Comparison of ENCODE assay signal across 1 cellular context in the genomic region with DNA sequence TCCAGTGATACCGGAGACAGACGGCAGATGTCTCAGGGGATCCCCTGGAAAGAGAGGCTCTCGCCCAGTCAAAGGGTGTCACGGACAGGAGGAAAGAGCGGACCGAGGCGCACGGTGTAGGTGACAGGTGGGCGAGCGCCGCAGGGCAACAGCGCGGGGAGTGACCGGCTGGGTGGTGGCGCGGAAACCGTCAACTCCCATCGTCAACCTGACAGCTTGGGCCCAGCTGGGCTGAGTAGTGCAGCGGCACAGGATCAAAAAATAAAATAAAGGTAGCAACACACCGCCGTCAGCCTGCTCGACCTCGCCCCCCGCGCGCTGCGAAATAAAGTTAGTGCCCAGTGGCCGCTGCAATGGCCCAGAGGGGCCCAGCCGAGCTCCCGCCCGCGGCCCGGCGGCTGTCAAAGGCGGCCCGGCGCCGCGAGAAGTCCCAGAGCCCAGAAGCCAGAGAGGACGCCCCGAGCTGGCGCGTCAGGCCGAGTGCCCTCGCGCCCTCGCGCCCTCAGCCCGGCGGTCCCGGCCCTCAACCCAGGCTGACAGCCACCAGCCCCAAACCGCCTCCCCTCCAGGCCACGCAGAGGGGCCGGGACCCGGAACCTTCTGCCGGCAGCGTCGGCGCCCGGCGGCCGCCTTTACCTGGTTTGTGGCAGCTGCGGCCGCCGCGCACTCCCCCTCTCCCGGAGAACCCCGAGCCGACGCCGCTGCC.
TF ChIP-seq lines count a peak whose summit lies in the region.

A gene with protein sequence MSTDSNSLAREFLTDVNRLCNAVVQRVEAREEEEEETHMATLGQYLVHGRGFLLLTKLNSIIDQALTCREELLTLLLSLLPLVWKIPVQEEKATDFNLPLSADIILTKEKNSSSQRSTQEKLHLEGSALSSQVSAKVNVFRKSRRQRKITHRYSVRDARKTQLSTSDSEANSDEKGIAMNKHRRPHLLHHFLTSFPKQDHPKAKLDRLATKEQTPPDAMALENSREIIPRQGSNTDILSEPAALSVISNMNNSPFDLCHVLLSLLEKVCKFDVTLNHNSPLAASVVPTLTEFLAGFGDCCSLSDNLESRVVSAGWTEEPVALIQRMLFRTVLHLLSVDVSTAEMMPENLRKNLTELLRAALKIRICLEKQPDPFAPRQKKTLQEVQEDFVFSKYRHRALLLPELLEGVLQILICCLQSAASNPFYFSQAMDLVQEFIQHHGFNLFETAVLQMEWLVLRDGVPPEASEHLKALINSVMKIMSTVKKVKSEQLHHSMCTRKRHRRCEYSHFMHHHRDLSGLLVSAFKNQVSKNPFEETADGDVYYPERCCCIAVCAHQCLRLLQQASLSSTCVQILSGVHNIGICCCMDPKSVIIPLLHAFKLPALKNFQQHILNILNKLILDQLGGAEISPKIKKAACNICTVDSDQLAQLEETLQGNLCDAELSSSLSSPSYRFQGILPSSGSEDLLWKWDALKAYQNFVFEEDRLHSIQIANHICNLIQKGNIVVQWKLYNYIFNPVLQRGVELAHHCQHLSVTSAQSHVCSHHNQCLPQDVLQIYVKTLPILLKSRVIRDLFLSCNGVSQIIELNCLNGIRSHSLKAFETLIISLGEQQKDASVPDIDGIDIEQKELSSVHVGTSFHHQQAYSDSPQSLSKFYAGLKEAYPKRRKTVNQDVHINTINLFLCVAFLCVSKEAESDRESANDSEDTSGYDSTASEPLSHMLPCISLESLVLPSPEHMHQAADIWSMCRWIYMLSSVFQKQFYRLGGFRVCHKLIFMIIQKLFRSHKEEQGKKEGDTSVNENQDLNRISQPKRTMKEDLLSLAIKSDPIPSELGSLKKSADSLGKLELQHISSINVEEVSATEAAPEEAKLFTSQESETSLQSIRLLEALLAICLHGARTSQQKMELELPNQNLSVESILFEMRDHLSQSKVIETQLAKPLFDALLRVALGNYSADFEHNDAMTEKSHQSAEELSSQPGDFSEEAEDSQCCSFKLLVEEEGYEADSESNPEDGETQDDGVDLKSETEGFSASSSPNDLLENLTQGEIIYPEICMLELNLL (N-terminal part only) (minus strand): TSS at position 700 of the 706 bp plus-strand sequence. CDS start 36,489 bp downstream, outside the sequence.

TF ChIP-seq in HepG2, 621 proteins besides CTCF, POLR2A, EP300 and RAD21 (continued from another document and continues in another):
- TF ChIP-seq, protein P1, sequence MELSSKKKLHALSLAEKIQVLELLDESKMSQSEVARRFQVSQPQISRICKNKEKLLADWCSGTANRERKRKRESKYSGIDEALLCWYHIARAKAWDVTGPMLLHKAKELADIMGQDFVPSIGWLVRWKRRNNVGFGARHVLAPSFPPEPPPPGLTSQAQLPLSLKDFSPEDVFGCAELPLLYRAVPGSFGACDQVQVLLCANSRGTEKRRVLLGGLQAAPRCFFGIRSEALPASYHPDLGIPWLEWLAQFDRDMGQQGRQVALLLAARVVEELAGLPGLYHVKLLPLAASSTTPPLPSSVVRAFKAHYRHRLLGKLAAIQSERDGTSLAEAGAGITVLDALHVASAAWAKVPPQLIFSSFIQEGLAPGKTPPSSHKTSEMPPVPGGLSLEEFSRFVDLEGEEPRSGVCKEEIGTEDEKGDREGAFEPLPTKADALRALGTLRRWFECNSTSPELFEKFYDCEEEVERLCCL (CRISPR knock-in tag; IDR thresholded peaks at IDR 0.05; ENCODE audit: borderline replicate concordance), result no peak
- TF ChIP-seq KMT2A (CRISPR knock-in tag; IDR thresholded peaks at IDR 0.05) (0 out of 2 replicates have a peak, but pooled peaks have one; percentile 31), RBM39 (IDR thresholded peaks at IDR 0.05; ENCODE audit: low read depth, low read length, poor library complexity, severe bottlenecking) (no peak), SNRNP70 (IDR thresholded peaks at IDR 0.05; ENCODE audit: low read depth, low read length) (no peak), ZNF788 (CRISPR knock-in tag; IDR thresholded peaks at IDR 0.05; ENCODE audit: borderline replicate concordance) (peak; percentile 77; the same call in 1 of the 2 replicates), NRL (CRISPR knock-in tag; IDR thresholded peaks at IDR 0.05; ENCODE audit: borderline replicate concordance) (0 out of 2 replicates have a peak, but pooled peaks have one; percentile 25), SIN3B (IDR thresholded peaks at IDR 0.05; ENCODE audit: low read length) (no peak), ZNF891 (CRISPR knock-in tag; IDR thresholded peaks at IDR 0.05) (peak; percentile 78; the same call in 1 of the 2 replicates), SMARCE1 (IDR thresholded peaks at IDR 0.05; ENCODE audit: borderline replicate concordance) (no peak), ZNF547 (CRISPR knock-in tag; IDR thresholded peaks at IDR 0.05) (no peak), AKAP8 (CRISPR knock-in tag; IDR thresholded peaks at IDR 0.05) (0 out of 2 replicates have a peak, but pooled peaks have one; percentile 6), ELF1 (CRISPR knock-in tag; IDR thresholded peaks at IDR 0.05) (no peak), SPEN (CRISPR knock-in tag; IDR thresholded peaks at IDR 0.05; ENCODE audit: low read depth) (0 out of 2 replicates have a peak, but pooled peaks have one; percentile 15), ATF7 (IDR thresholded peaks at IDR 0.05) (no peak), ATF7 (CRISPR knock-in tag; IDR thresholded peaks at IDR 0.05) (no peak), ZFP90 (CRISPR knock-in tag; IDR thresholded peaks at IDR 0.05; ENCODE audit: borderline replicate concordance) (no peak; the same call in 1 of the 2 replicates), ZNF263 (CRISPR knock-in tag; IDR thresholded peaks at IDR 0.05) (no peak), ZNF232 (CRISPR knock-in tag; IDR thresholded peaks at IDR 0.05; ENCODE audit: borderline replicate concordance) (peak; percentile 25; the same call in 1 of the 2 replicates), NAIF1 (CRISPR knock-in tag; IDR thresholded peaks at IDR 0.05; ENCODE audit: borderline replicate concordance) (0 out of 2 replicates have a peak, but pooled peaks have one; percentile 14), ZNF776 (CRISPR knock-in tag; IDR thresholded peaks at IDR 0.05) (peak; percentile 76; the same call in 1 of the 2 replicates), KDM2A (CRISPR knock-in tag; IDR thresholded peaks at IDR 0.05; ENCODE audit: borderline replicate concordance, low read depth) (peak; percentile 39; the same call in 1 of the 2 replicates), SMAD1 (CRISPR knock-in tag; IDR thresholded peaks at IDR 0.05; ENCODE audit: borderline replicate concordance, low read depth) (no peak), NCOA1 (CRISPR knock-in tag; IDR thresholded peaks at IDR 0.05) (0 out of 2 replicates have a peak, but pooled peaks have one; percentile 11), ZBTB38 (CRISPR knock-in tag; IDR thresholded peaks at IDR 0.05) (peak; percentile 70; the same call in 1 of the 2 replicates), ZNF616 (CRISPR knock-in tag; IDR thresholded peaks at IDR 0.05; ENCODE audit: low read depth) (no peak), MAZ (IDR thresholded peaks at IDR 0.05; ENCODE audit: borderline replicate concordance, low read depth, low read length) (no peak), MAZ (CRISPR knock-in tag; IDR thresholded peaks at IDR 0.05; ENCODE audit: low read depth) (peak; percentile 55; the same call in 1 of the 2 replicates), ZNF20 (CRISPR knock-in tag; IDR thresholded peaks at IDR 0.05) (no peak), PAX8 (CRISPR knock-in tag; IDR thresholded peaks at IDR 0.05; ENCODE audit: borderline replicate concordance) (peak; percentile 21; the same call in 1 of the 2 replicates), ZNF264 (CRISPR knock-in tag; IDR thresholded peaks at IDR 0.05) (no peak), DNMT1 (CRISPR knock-in tag; IDR thresholded peaks at IDR 0.05) (peak; percentile 68; the same call in 1 of the 2 replicates), MIER2 (CRISPR knock-in tag; IDR thresholded peaks at IDR 0.05) (no peak), XRCC5 (optimal IDR thresholded peaks at IDR 0.05; ENCODE audit: low read length) (no peak), SMC3 (IDR thresholded peaks at IDR 0.05; ENCODE audit: low read length) (peak; percentile 54)
- TF ChIP-seq, protein P2, sequence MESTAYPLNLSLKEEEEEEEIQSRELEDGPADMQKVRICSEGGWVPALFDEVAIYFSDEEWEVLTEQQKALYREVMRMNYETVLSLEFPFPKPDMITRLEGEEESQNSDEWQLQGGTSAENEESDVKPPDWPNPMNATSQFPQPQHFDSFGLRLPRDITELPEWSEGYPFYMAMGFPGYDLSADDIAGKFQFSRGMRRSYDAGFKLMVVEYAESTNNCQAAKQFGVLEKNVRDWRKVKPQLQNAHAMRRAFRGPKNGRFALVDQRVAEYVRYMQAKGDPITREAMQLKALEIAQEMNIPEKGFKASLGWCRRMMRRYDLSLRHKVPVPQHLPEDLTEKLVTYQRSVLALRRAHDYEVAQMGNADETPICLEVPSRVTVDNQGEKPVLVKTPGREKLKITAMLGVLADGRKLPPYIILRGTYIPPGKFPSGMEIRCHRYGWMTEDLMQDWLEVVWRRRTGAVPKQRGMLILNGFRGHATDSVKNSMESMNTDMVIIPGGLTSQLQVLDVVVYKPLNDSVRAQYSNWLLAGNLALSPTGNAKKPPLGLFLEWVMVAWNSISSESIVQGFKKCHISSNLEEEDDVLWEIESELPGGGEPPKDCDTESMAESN (CRISPR knock-in tag; conservative IDR thresholded peaks at IDR 0.05), result peak; percentile 64; the same call in 1 of the 2 replicates
- TF ChIP-seq, protein P3, sequence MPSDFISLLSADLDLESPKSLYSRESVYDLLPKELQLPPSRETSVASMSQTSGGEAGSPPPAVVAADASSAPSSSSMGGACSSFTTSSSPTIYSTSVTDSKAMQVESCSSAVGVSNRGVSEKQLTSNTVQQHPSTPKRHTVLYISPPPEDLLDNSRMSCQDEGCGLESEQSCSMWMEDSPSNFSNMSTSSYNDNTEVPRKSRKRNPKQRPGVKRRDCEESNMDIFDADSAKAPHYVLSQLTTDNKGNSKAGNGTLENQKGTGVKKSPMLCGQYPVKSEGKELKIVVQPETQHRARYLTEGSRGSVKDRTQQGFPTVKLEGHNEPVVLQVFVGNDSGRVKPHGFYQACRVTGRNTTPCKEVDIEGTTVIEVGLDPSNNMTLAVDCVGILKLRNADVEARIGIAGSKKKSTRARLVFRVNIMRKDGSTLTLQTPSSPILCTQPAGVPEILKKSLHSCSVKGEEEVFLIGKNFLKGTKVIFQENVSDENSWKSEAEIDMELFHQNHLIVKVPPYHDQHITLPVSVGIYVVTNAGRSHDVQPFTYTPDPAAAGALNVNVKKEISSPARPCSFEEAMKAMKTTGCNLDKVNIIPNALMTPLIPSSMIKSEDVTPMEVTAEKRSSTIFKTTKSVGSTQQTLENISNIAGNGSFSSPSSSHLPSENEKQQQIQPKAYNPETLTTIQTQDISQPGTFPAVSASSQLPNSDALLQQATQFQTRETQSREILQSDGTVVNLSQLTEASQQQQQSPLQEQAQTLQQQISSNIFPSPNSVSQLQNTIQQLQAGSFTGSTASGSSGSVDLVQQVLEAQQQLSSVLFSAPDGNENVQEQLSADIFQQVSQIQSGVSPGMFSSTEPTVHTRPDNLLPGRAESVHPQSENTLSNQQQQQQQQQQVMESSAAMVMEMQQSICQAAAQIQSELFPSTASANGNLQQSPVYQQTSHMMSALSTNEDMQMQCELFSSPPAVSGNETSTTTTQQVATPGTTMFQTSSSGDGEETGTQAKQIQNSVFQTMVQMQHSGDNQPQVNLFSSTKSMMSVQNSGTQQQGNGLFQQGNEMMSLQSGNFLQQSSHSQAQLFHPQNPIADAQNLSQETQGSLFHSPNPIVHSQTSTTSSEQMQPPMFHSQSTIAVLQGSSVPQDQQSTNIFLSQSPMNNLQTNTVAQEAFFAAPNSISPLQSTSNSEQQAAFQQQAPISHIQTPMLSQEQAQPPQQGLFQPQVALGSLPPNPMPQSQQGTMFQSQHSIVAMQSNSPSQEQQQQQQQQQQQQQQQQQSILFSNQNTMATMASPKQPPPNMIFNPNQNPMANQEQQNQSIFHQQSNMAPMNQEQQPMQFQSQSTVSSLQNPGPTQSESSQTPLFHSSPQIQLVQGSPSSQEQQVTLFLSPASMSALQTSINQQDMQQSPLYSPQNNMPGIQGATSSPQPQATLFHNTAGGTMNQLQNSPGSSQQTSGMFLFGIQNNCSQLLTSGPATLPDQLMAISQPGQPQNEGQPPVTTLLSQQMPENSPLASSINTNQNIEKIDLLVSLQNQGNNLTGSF (CRISPR knock-in tag; IDR thresholded peaks at IDR 0.05), result 0 out of 2 replicates have a peak, but pooled peaks have one; percentile 37
- TF ChIP-seq, protein P4, sequence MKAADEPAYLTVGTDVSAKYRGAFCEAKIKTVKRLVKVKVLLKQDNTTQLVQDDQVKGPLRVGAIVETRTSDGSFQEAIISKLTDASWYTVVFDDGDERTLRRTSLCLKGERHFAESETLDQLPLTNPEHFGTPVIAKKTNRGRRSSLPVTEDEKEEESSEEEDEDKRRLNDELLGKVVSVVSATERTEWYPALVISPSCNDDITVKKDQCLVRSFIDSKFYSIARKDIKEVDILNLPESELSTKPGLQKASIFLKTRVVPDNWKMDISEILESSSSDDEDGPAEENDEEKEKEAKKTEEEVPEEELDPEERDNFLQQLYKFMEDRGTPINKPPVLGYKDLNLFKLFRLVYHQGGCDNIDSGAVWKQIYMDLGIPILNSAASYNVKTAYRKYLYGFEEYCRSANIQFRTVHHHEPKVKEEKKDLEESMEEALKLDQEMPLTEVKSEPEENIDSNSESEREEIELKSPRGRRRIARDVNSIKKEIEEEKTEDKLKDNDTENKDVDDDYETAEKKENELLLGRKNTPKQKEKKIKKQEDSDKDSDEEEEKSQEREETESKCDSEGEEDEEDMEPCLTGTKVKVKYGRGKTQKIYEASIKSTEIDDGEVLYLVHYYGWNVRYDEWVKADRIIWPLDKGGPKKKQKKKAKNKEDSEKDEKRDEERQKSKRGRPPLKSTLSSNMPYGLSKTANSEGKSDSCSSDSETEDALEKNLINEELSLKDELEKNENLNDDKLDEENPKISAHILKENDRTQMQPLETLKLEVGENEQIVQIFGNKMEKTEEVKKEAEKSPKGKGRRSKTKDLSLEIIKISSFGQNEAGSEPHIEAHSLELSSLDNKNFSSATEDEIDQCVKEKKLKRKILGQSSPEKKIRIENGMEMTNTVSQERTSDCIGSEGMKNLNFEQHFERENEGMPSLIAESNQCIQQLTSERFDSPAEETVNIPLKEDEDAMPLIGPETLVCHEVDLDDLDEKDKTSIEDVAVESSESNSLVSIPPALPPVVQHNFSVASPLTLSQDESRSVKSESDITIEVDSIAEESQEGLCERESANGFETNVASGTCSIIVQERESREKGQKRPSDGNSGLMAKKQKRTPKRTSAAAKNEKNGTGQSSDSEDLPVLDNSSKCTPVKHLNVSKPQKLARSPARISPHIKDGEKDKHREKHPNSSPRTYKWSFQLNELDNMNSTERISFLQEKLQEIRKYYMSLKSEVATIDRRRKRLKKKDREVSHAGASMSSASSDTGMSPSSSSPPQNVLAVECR (CRISPR knock-in tag; IDR thresholded peaks at IDR 0.05; ENCODE audit: borderline replicate concordance), result peak; percentile 70
- TF ChIP-seq, protein P5, sequence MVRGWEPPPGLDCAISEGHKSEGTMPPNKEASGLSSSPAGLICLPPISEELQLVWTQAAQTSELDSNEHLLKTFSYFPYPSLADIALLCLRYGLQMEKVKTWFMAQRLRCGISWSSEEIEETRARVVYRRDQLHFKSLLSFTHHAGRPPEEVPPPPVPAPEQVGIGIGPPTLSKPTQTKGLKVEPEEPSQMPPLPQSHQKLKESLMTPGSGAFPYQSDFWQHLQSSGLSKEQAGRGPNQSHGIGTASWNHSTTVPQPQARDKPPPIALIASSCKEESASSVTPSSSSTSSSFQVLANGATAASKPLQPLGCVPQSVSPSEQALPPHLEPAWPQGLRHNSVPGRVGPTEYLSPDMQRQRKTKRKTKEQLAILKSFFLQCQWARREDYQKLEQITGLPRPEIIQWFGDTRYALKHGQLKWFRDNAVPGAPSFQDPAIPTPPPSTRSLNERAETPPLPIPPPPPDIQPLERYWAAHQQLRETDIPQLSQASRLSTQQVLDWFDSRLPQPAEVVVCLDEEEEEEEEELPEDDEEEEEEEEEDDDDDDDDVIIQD (CRISPR knock-in tag; IDR thresholded peaks at IDR 0.05; ENCODE audit: low read depth), result peak; percentile 9; the same call in 1 of the 2 replicates
